ENCODE assay signal across 8 cellular contexts in the genomic region with DNA sequence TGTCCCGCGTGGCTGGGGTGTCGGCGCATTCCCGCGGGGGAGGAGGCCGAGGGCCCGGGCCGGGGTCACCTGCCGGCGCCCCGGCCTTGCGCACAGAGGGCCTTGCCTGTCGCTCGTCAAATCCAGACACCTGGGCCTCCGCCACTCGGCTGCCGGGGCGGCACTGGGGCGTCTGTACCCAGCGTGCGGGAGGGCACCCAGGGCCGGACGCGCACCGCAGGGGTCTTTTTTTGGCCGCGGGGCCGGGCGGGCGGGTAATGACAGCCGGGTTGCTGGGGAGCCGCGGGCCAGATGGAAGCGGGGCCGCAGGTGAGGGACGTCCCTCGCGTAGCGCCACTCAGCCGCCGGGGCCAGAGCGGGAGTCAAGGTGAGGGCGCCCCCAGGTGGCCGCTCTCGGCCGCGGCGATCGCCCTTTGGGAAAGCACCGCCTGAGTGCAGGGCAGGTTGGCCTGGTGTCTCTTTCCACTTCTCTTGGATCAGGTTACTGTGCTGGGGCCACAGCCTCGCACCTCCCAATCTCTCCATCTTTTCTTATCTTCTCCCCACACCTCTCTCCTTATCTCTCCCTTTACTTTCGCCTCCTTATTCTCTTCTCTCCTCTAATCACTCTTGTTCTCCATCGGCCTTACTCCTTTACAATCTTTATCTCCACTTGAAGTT. TPM values are rescaled to one million over a fixed set of nuclear protein-coding genes. Genes with fewer than 3 reads are reported as not detected.
A peak's percentile ranks its signal among the peaks of the same experiment; 100 is the strongest.
DNase-seq lines count a peak whose midpoint lies in the region; ATAC-seq, FAIRE-seq and TF ChIP-seq lines count a peak whose summit lies in the region.

No MANE protein-coding gene starts in this region.

- peak; percentile 78 for FAIRE-seq in GM12891 (lab: Jason Lieb, UNC)

- DNase-seq in GM12891 (ENCODE audit: insufficient read length, low spot score) = peak; percentile 69
- DNase-seq in HuH-7 (ENCODE audit: low spot score) = peak; percentile 86
- DNase-seq in activated CD4-positive, CD25-positive, alpha-beta regulatory T cell treated with anti-CD3 and anti-CD28 coated beads, Interleukin-2, amount 50 U/mL, for 72 hours = peak; percentile 90
- peak in 43 of 61 donors; percentile 11 to 72 (median 51) for DNase-seq in caudate nucleus (lab: John Stamatoyannopoulos, UW)
- DNase-seq in kidney epithelial cell (ENCODE audit: low read depth) = no peak
- peak; percentile 64 to 78 (median 74) for DNase-seq in stimulated activated CD4-positive, alpha-beta T cell treated with anti-CD3 and anti-CD28 coated beads, Interleukin-1b, Interleukin-23, amount 100 ng/mL, for 24 hours (ENCODE audit: low read depth in 4 of 4, low spot score in 1 of 4)
- no peak for DNase-seq in NCI-H2107 (lab: John Stamatoyannopoulos, UW)

- no peaks in the 10 kb centered on the region for H3K27me3 ChIP-seq in kidney epithelial cell (ENCODE audit: control insufficient read depth, insufficient read depth, low read length)

- peaks cover 7% of the 10 kb centered on the region for H3K36me3 ChIP-seq in kidney epithelial cell (ENCODE audit: control insufficient read depth, insufficient read depth, low read length)

- ATAC-seq in HG02623 (IDR thresholded peaks at IDR 0.05; ENCODE audit: unreplicated experiment) = no peak

- peak; percentile 87 for TF ChIP-seq CTCF in kidney epithelial cell (IDR thresholded peaks at IDR 0.05; ENCODE audit: insufficient read depth, low read length, poor library complexity, severe bottlenecking)

- TF ChIP-seq POLR2A in GM12891 (IDR thresholded peaks at IDR 0.05; ENCODE audit: low read depth, low read length) = no peak

- peak overlapping the region; percentile 97 for H3K27ac ChIP-seq in caudate nucleus (ENCODE audit: low read depth, low read length)

- H3K4me3 ChIP-seq in kidney epithelial cell (ENCODE audit: low read depth, low read length) = peak overlapping the region; percentile 64

TF ChIP-seq in GM12891, 5 proteins besides CTCF, POLR2A, EP300 and RAD21:
- TF ChIP-seq TAF1 (IDR thresholded peaks at IDR 0.05; ENCODE audit: low read depth, low read length) = no peak
- no peak for TF ChIP-seq SPI1 (IDR thresholded peaks at IDR 0.05; ENCODE audit: low read depth, low read length)
- TF ChIP-seq POU2F2 (IDR thresholded peaks at IDR 0.05; ENCODE audit: low read depth, low read length) = no peak

RNA-seq across cellular contexts. Expression of a gene that starts 3.5 kb away (rescaled TPM):
- 0.08 TPM for polyA plus RNA-seq in GM12891 (2012; ENCODE audit: low read depth, missing spikeins)
- total RNA-seq in kidney epithelial cell = 99.0 and 107 TPM in 2 replicates

RNA-seq across cellular contexts. Expression of a gene that starts 38.7 kb away (rescaled TPM):
- 71.6 TPM for polyA plus RNA-seq in GM12891 (2012; ENCODE audit: low read depth, missing spikeins)
- 122 and 127 TPM in 2 replicates for total RNA-seq in kidney epithelial cell

RNA-seq across cellular contexts. Expression of a gene that starts 45.2 kb away (rescaled TPM):
- polyA plus RNA-seq in GM12891 (2012; ENCODE audit: low read depth, missing spikeins) = 8.2 TPM
- 28.9 and 30.1 TPM in 2 replicates for total RNA-seq in kidney epithelial cell

Comparison
In these comparisons a context has a peak if more than half of its experiments do, and no peak if none do; other contexts are left out.
1. DNase-seq: peak in GM12891 (single experiment), HuH-7 (single experiment), activated CD4-positive, CD25-positive, alpha-beta regulatory T cell treated with anti-CD3 and anti-CD28 coated beads, Interleukin-2, amount 50 U/mL, for 72 hours (single experiment), caudate nucleus (43 of 61) and stimulated activated CD4-positive, alpha-beta T cell treated with anti-CD3 and anti-CD28 coated beads, Interleukin-1b, Interleukin-23, amount 100 ng/mL, for 24 hours (4 of 4); none in kidney epithelial cell (single experiment) and NCI-H2107 (single experiment).